ENCODE assay signal across 8 cellular contexts in the genomic region with DNA sequence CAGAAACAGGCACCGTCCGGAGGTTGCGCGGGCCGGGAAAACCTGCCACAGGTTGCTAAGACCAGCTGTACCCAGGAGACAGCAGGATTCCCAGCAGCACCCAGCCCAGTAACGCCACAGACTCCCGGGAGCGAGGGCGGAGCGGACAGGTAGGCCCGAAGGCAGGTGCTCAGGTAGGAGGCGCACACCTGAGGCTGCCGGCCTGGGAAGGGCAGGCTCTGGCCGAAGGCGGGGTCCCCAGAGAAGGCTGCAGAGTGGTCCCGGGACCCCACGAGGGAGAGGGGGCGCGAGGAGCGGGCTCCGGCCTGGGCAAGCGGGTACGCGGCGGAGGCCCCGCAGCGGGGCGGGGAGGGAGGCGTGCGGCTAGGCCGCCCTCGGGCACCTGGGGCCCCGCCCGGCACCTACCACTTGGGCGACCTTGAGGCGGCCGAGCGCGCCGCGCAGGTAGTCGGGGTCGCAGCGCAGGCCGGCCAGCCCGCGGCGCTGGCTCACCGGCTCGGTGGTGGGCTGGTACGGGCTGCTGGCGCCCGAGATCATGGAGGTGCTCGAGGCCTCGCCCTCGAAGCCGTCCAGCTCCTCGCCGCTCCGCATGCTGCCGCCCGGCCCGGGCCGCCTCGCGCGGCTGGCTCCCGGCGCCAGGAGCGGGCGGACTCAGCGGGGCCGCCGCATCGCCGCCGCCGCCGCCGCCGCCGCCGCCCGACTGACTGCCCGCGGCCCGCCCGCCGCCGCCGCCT. TPM values are rescaled to one million over a fixed set of nuclear protein-coding genes. Genes with fewer than 3 reads are reported as not detected.
DNase-seq lines count a peak whose midpoint lies in the region; ATAC-seq and TF ChIP-seq lines count a peak whose summit lies in the region.

No MANE protein-coding gene starts in this region.

- CTCF ChIA-PET in Calu3 (lab: Charles Lee) = interaction anchor here (0.6 to 1.6 kb wide), 6 partner anchors 9 to 88 kb away, joined by 3 to 6 read pairs (median 4); no protein-coding TSS in a partner anchor

- H3K9me3 ChIP-seq in HUES6 (ENCODE audit: control insufficient read depth, insufficient read depth, low read depth, low read length) = no peaks in the 10 kb centered on the region
- no peaks in the 10 kb centered on the region for H3K9me3 ChIP-seq in neutrophil

- peak overlapping the region; percentile 78 for H3K9ac ChIP-seq in HUES6 (ENCODE audit: low read length)

- H3K36me3 ChIP-seq in HUES6 (ENCODE audit: control insufficient read depth, insufficient read depth, low read length) (no peaks in the 10 kb centered on the region), neutrophil (no peaks in the 10 kb centered on the region)

- peaks cover 13% of the 10 kb centered on the region for H3K4me1 ChIP-seq in HUES6 (ENCODE audit: control insufficient read depth, insufficient read depth, low read length)
- H3K4me1 ChIP-seq in neutrophil (ENCODE audit: control insufficient read depth in 1 of 2, insufficient read depth in 1 of 2, low read depth in 1 of 2, low read length in 1 of 2) = peaks cover 43 to 45% of the 10 kb centered on the region in 2 experiments

- H3K27me3 ChIP-seq in HUES6 (ENCODE audit: control insufficient read depth, insufficient read depth, low read length) = peaks cover 14% of the 10 kb centered on the region; the same call in 1 of the 2 replicates
- no peaks in the 10 kb centered on the region for H3K27me3 ChIP-seq in neutrophil

- ATAC-seq in GM21381 (IDR thresholded peaks at IDR 0.05; ENCODE audit: unreplicated experiment) = peak; percentile 34

- BruUV-seq in Calu3 (replicated peaks; lab: Mats Ljungman, UMichigan) = no TSS peak

- H3K4me3 ChIP-seq in HUES6 (ENCODE audit: low read depth, low read length) (peak overlapping the region; percentile 81), fibroblast of pulmonary artery (replicated peaks; ENCODE audit: low read depth, low read length) (peak overlapping the region; percentile 61), neutrophil (ENCODE audit: low read depth in 1 of 2, low read length in 1 of 2) (peak overlapping the region; percentile 70 to 75)

- peaks cover 35% of the 10 kb centered on the region for H3K36me3 Mint-ChIP-seq in Calu3 (ENCODE audit: insufficient read depth, unreplicated experiment)
- no peaks in the 10 kb centered on the region for H3K36me3 Mint-ChIP-seq in activated CD4-positive, alpha-beta T cell treated with anti-CD3 and anti-CD28 coated beads, Interleukin-2, amount 10 ng/mL, durations not matched to agents 24 days and 14 days (ENCODE audit: low read depth)

- H3K4me1 Mint-ChIP-seq in Calu3 (ENCODE audit: low read depth, unreplicated experiment) = peaks cover 31% of the 10 kb centered on the region
- peaks cover 15% of the 10 kb centered on the region for H3K4me1 Mint-ChIP-seq in activated CD4-positive, alpha-beta T cell treated with anti-CD3 and anti-CD28 coated beads, Interleukin-2, amount 10 ng/mL, durations not matched to agents 24 days and 14 days

- peak overlapping the region; percentile 89 for H3K4me3 Mint-ChIP-seq in Calu3 (ENCODE audit: low read depth, unreplicated experiment)
- peak overlapping the region; percentile 73 for H3K4me3 Mint-ChIP-seq in activated CD4-positive, alpha-beta T cell treated with anti-CD3 and anti-CD28 coated beads, Interleukin-2, amount 10 ng/mL, durations not matched to agents 24 days and 14 days

- intact Hi-C loops in Calu3 (cut with micrococcal nuclease; ENCODE audit: unreplicated experiment) = loop anchor here (10.0 kb wide), 1 partner anchor 81 kb away; no protein-coding TSS in a partner anchor
- intact Hi-C loops in activated CD4-positive, alpha-beta T cell treated with anti-CD3 and anti-CD28 coated beads, Interleukin-2, amount 10 ng/mL, durations not matched to agents 24 days and 14 days (cut with micrococcal nuclease) = loop anchor here (2.0 kb wide), 1 partner anchor 55 kb away; a partner anchor contains a TSS

- H3K27ac Mint-ChIP-seq in Calu3 (ENCODE audit: unreplicated experiment) = peak overlapping the region; percentile 56
- H3K27ac Mint-ChIP-seq in activated CD4-positive, alpha-beta T cell treated with anti-CD3 and anti-CD28 coated beads, Interleukin-2, amount 10 ng/mL, durations not matched to agents 24 days and 14 days = no peak overlapping the region

- H3K27ac ChIP-seq in HUES6 (ENCODE audit: low read depth, low read length) (no peak overlapping the region), neutrophil (peak overlapping the region; percentile 63)

- TF ChIP-seq CTCF in Calu3 (IDR thresholded peaks at IDR 0.05; ENCODE audit: unreplicated experiment) (no peak), fibroblast of pulmonary artery (IDR thresholded peaks at IDR 0.05; ENCODE audit: low read length, missing control alignments) (no peak), neutrophil (IDR thresholded peaks at IDR 0.05) (no peak)

- no peaks in the 10 kb centered on the region for H3K9me3 Mint-ChIP-seq in Calu3 (ENCODE audit: low read depth, unreplicated experiment)
- H3K9me3 Mint-ChIP-seq in activated CD4-positive, alpha-beta T cell treated with anti-CD3 and anti-CD28 coated beads, Interleukin-2, amount 10 ng/mL, durations not matched to agents 24 days and 14 days = no peaks in the 10 kb centered on the region

- DNase-seq in Calu3 (peak; percentile 64), fibroblast of pulmonary artery (ENCODE audit: low read depth) (peak; percentile 15), SIG-M5 (lab: John Stamatoyannopoulos, UW) (no peak), germinal center (ENCODE audit: low spot score) (no peak)
- DNase-seq in activated CD4-positive, alpha-beta T cell treated with anti-CD3 and anti-CD28 coated beads, Interleukin-2, amount 10 ng/mL, durations not matched to agents 24 days and 14 days = no peak

- H3K27me3 Mint-ChIP-seq in Calu3 (ENCODE audit: unreplicated experiment) = no peaks in the 10 kb centered on the region
- H3K27me3 Mint-ChIP-seq in activated CD4-positive, alpha-beta T cell treated with anti-CD3 and anti-CD28 coated beads, Interleukin-2, amount 10 ng/mL, durations not matched to agents 24 days and 14 days = peaks cover 46% of the 10 kb centered on the region

RNA-seq across cellular contexts. Expression of a gene that starts 0.4 kb away (rescaled TPM):
- 79.6 and 110 TPM in 2 replicates for total RNA-seq in Calu3 (2022)
- 3.5 and 5.0 TPM in 2 replicates for total RNA-seq in activated CD4-positive, alpha-beta T cell treated with anti-CD3 and anti-CD28 coated beads, Interleukin-2, amount 10 ng/mL, durations not matched to agents 24 days and 14 days

RNA-seq across cellular contexts. Expression of a gene that starts 55.3 kb away (rescaled TPM):
- 152 and 163 TPM in 2 replicates for total RNA-seq in Calu3 (2022)
- total RNA-seq in activated CD4-positive, alpha-beta T cell treated with anti-CD3 and anti-CD28 coated beads, Interleukin-2, amount 10 ng/mL, durations not matched to agents 24 days and 14 days = 51.4 and 56.5 TPM in 2 replicates

Comparison
In these comparisons a context has a peak if more than half of its experiments do, and no peak if none do; other contexts are left out.
1. DNase-seq: peak in Calu3 (single experiment) and fibroblast of pulmonary artery (single experiment); none in activated CD4-positive, alpha-beta T cell treated with anti-CD3 and anti-CD28 coated beads, Interleukin-2, amount 10 ng/mL, durations not matched to agents 24 days and 14 days (single experiment), SIG-M5 (single experiment) and germinal center (single experiment).
2. RNA of a gene that starts 0.4 kb away (total RNA-seq): 79.6 to 110 TPM in Calu3; 3.5 to 5.0 TPM in activated CD4-positive, alpha-beta T cell treated with anti-CD3 and anti-CD28 coated beads, Interleukin-2, amount 10 ng/mL, durations not matched to agents 24 days and 14 days; every median in the first group is over 10 times any median in the second.
3. Peak in every context shown above with its lines, with median percentiles within 50 percentile points of each other: H3K4me3 ChIP-seq.